In genomic region chr2:78892310-78892709, GRCh38 we compare ENCODE assay signal across 31 cellular contexts.
"Had no signal": no experiment of that assay in that cellular context is flagged by ENCODE, and none has a peak within 500 bp of the region (broad histone marks: within the 10 kb centered on the region; RNA-seq: fewer than 3 reads in every experiment).

No MANE protein-coding gene starts in this region.

- H3K4me1 ChIP-seq: left ventricle myocardium inferior, pancreas, prostate gland, testis, thyroid gland, transverse colon, upper lobe of left lung, vagina had no signal

- H3K27ac ChIP-seq: left ventricle myocardium inferior, pancreas, prostate gland, skin epidermis, stomach, testis, thyroid gland, transverse colon, upper lobe of left lung, vagina had no signal

- H3K36me3 ChIP-seq: left ventricle myocardium inferior, pancreas, prostate gland, stomach, thyroid gland, transverse colon, upper lobe of left lung, vagina had no signal

- ATAC-seq: left colon; mucosa of descending colon; naive thymus-derived CD4-positive, alpha-beta T cell; natural killer cell treated with Interleukin-12 subunit alpha and Interleukin-12 subunit beta and Interleukin-15 and Interleukin-18, amount 100 ng/mL, for 72 hours; pancreas; right cardiac atrium; sciatic nerve; stimulated activated naive B cell treated with anti-CD40 and anti-IgM and Interleukin-4, amounts not matched to agents 10 μg/mL and 1 μg/mL and 100 μg/mL, for 72 hours; stimulated activated naive CD8-positive, alpha-beta T cell treated with anti-CD3 and anti-CD28 coated beads, Interleukin-15, Interleukin-2, amounts not matched to agents 100 U/mL and 50 U/mL, for 24 hours had no signal

- H3K27me3 ChIP-seq: pancreas, stomach, testis, thyroid gland, transverse colon, upper lobe of left lung, vagina had no signal

- H3K4me3 Mint-ChIP-seq: immature natural killer cell; naive thymus-derived CD4-positive, alpha-beta T cell; natural killer cell treated with Interleukin-12 subunit alpha and Interleukin-12 subunit beta and Interleukin-15 and Interleukin-18, amount 100 ng/mL, for 72 hours; stimulated activated naive B cell treated with anti-CD40 and anti-IgM and Interleukin-4, amounts not matched to agents 10 μg/mL and 1 μg/mL and 100 μg/mL, for 72 hours had no signal

- H3K9me3 ChIP-seq: left ventricle myocardium inferior, mucosa of descending colon, pancreas, prostate gland, stomach, testis, thyroid gland, transverse colon, upper lobe of left lung, vagina had no signal

- H3K4me3 ChIP-seq: left ventricle myocardium inferior, lung, mucosa of descending colon, pancreas, prostate gland, skin epidermis, stomach, testis, thyroid gland, transverse colon, upper lobe of left lung, vagina had no signal

- H3K27ac Mint-ChIP-seq: immature natural killer cell; naive thymus-derived CD4-positive, alpha-beta T cell; natural killer cell treated with Interleukin-12 subunit alpha and Interleukin-12 subunit beta and Interleukin-15 and Interleukin-18, amount 100 ng/mL, for 72 hours; stimulated activated naive B cell treated with anti-CD40 and anti-IgM and Interleukin-4, amounts not matched to agents 10 μg/mL and 1 μg/mL and 100 μg/mL, for 72 hours had no signal

- H3K9me3 Mint-ChIP-seq: stimulated activated naive B cell treated with anti-CD40 and anti-IgM and Interleukin-4, amounts not matched to agents 10 μg/mL and 1 μg/mL and 100 μg/mL, for 72 hours had no signal

- H3K4me1 Mint-ChIP-seq: immature natural killer cell; naive thymus-derived CD4-positive, alpha-beta T cell; stimulated activated naive B cell treated with anti-CD40 and anti-IgM and Interleukin-4, amounts not matched to agents 10 μg/mL and 1 μg/mL and 100 μg/mL, for 72 hours had no signal

- H3K27me3 Mint-ChIP-seq: naive thymus-derived CD4-positive, alpha-beta T cell; natural killer cell treated with Interleukin-12 subunit alpha and Interleukin-12 subunit beta and Interleukin-15 and Interleukin-18, amount 100 ng/mL, for 72 hours; stimulated activated naive B cell treated with anti-CD40 and anti-IgM and Interleukin-4, amounts not matched to agents 10 μg/mL and 1 μg/mL and 100 μg/mL, for 72 hours had no signal

- DNase-seq: hypothalamus; immature natural killer cell; kidney; left colon; left ventricle myocardium inferior; mesendoderm; midbrain; mucosa of descending colon; naive thymus-derived CD4-positive, alpha-beta T cell; nucleus accumbens; pancreas; posterior cingulate gyrus; retina; right cardiac atrium; stimulated activated CD4-positive, alpha-beta T cell treated with anti-CD3 and anti-CD28 coated beads, Interleukin-12 subunit alpha, Interleukin-12 subunit beta, amount 100 ng/mL, for 4 hours; stimulated activated CD4-positive, alpha-beta T cell treated with anti-CD3 and anti-CD28 coated beads, Interleukin-15, amount 100 ng/mL, for 24 hours; stimulated activated CD4-positive, alpha-beta T cell treated with anti-CD3 and anti-CD28 coated beads, Interleukin-2, amount 100 ng/mL, for 24 hours; stimulated activated CD4-positive, alpha-beta T cell treated with anti-CD3 and anti-CD28 coated beads, Interleukin-4, amount 100 ng/mL, for 1 hour; stimulated activated naive B cell treated with anti-CD40 and anti-IgM and Interleukin-4, amounts not matched to agents 10 μg/mL and 1 μg/mL and 100 μg/mL, for 72 hours; stimulated activated naive CD8-positive, alpha-beta T cell treated with anti-CD3 and anti-CD28 coated beads, Interleukin-15, Interleukin-2, amounts not matched to agents 100 U/mL and 50 U/mL, for 24 hours; stomach; testis; thyroid gland; transverse colon; upper lobe of left lung had no signal

- H3K36me3 Mint-ChIP-seq: natural killer cell treated with Interleukin-12 subunit alpha and Interleukin-12 subunit beta and Interleukin-15 and Interleukin-18, amount 100 ng/mL, for 72 hours; stimulated activated naive B cell treated with anti-CD40 and anti-IgM and Interleukin-4, amounts not matched to agents 10 μg/mL and 1 μg/mL and 100 μg/mL, for 72 hours had no signal
